ENCODE assay signal across 13 cellular contexts in the genomic region with DNA sequence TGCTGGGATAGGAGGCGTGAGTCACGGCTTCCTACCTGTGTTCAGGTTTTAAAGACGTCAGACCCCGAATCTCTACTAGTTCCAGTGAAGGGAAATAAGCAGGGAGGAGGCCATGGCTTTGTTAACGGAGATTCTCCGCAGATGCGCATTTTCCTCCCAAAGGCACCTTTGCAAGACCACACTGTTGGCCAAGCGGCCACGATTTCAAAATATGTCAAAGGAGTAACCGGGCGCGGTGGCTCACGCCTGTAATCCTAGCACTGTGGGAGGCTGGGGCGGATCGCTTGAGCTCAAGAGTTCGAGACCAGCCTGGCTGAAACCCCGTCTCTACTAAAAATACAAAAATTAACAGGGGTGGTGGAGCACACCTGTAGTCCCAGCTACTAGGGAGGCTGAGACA. TPM values are rescaled to one million over a fixed set of nuclear protein-coding genes. Genes with fewer than 3 reads are reported as not detected.
DNase-seq lines count a peak whose midpoint lies in the region; ATAC-seq and TF ChIP-seq lines count a peak whose summit lies in the region.
"Had no signal": no experiment of that assay in that cellular context is flagged by ENCODE, and none has a peak within 500 bp of the region (broad histone marks: within the 10 kb centered on the region; RNA-seq: fewer than 3 reads in every experiment).

No MANE protein-coding gene starts in this region.

- no peak overlapping the region for H3K27ac Mint-ChIP-seq in T-helper 1 cell treated with Interleukin-12 subunit alpha and Interleukin-12 subunit beta and Interleukin-4 antibody, amounts not matched to agents 30 μg/mL and 1 μg/mL, for 36 hours
- no peak overlapping the region for H3K27ac Mint-ChIP-seq in Caco-2 (ENCODE audit: unreplicated experiment)
- no peak overlapping the region for H3K27ac Mint-ChIP-seq in activated naive CD8-positive, alpha-beta T cell treated with anti-CD3 and anti-CD28 coated beads, Interleukin-2, amount 10 ng/mL, durations not matched to agents 7 days and 5 days
- H3K27ac Mint-ChIP-seq in natural killer cell treated with Interleukin-12 subunit alpha and Interleukin-12 subunit beta and Interleukin-15 and Interleukin-18, amount 100 ng/mL, for 72 hours, result no peak overlapping the region

- H3K4me3 ChIP-seq in Caco-2 (ENCODE audit: low read depth, low read length) (no peak overlapping the region), HAP-1 (no peak overlapping the region)

- CTCF ChIA-PET in Caco-2 (lab: Charles Lee), result interaction anchor here (0.9 to 1.3 kb wide), 3 partner anchors 104 to 327 kb away, joined by 4 to 7 read pairs (median 6); no protein-coding TSS in a partner anchor

- no peaks in the 10 kb centered on the region for H3K27me3 Mint-ChIP-seq in T-helper 1 cell treated with Interleukin-12 subunit alpha and Interleukin-12 subunit beta and Interleukin-4 antibody, amounts not matched to agents 30 μg/mL and 1 μg/mL, for 36 hours (ENCODE audit: low read depth)
- H3K27me3 Mint-ChIP-seq in Caco-2 (ENCODE audit: insufficient read depth, unreplicated experiment), result no peaks in the 10 kb centered on the region
- no peaks in the 10 kb centered on the region for H3K27me3 Mint-ChIP-seq in activated naive CD8-positive, alpha-beta T cell treated with anti-CD3 and anti-CD28 coated beads, Interleukin-2, amount 10 ng/mL, durations not matched to agents 7 days and 5 days
- no peaks in the 10 kb centered on the region for H3K27me3 Mint-ChIP-seq in natural killer cell treated with Interleukin-12 subunit alpha and Interleukin-12 subunit beta and Interleukin-15 and Interleukin-18, amount 100 ng/mL, for 72 hours

- H3K9me3 ChIP-seq in Caco-2 (peaks cover 9% of the 10 kb centered on the region; the same call in 1 of the 2 replicates), HAP-1 (peaks cover 3% of the 10 kb centered on the region; the same call in 1 of the 2 replicates)
- H3K9me3 ChIP-seq: thyroid gland had no signal

- H3K36me3 ChIP-seq in Caco-2 (ENCODE audit: control insufficient read depth, insufficient read depth, low read length), result no peaks in the 10 kb centered on the region
- H3K36me3 ChIP-seq in HAP-1 (replicated peaks), result no peaks in the 10 kb centered on the region
- H3K36me3 ChIP-seq: Peyer's patch, thyroid gland had no signal

- DNase-seq in T-helper 1 cell, result no peak
- no peak for DNase-seq in Caco-2
- DNase-seq in activated naive CD8-positive, alpha-beta T cell treated with anti-CD3 and anti-CD28 coated beads, Interleukin-2, amount 10 ng/mL, durations not matched to agents 7 days and 5 days, result no peak
- no peak for DNase-seq in natural killer cell treated with Interleukin-12 subunit alpha and Interleukin-12 subunit beta and Interleukin-15 and Interleukin-18, amount 100 ng/mL, for 72 hours (ENCODE audit: low spot score)
- DNase-seq in NCI-H748 treated with DMSO at 0.1 percent for 48 hours (lab: John Stamatoyannopoulos, UW), result no peak
- no peak for DNase-seq in HAP-1 (ENCODE audit: low spot score in 2 of 2)
- DNase-seq in GDM1 (lab: John Stamatoyannopoulos, UW), result no peak
- DNase-seq: NCI-H1436 had no signal

- H3K4me3 Mint-ChIP-seq in T-helper 1 cell treated with Interleukin-12 subunit alpha and Interleukin-12 subunit beta and Interleukin-4 antibody, amounts not matched to agents 30 μg/mL and 1 μg/mL, for 36 hours, result peak overlapping the region; percentile 97
- H3K4me3 Mint-ChIP-seq in Caco-2 (ENCODE audit: unreplicated experiment), result peak overlapping the region; percentile 91
- H3K4me3 Mint-ChIP-seq in activated naive CD8-positive, alpha-beta T cell treated with anti-CD3 and anti-CD28 coated beads, Interleukin-2, amount 10 ng/mL, durations not matched to agents 7 days and 5 days, result peak overlapping the region; percentile 95
- H3K4me3 Mint-ChIP-seq in natural killer cell treated with Interleukin-12 subunit alpha and Interleukin-12 subunit beta and Interleukin-15 and Interleukin-18, amount 100 ng/mL, for 72 hours, result peak overlapping the region; percentile 99

- no peak for ATAC-seq in activated naive CD8-positive, alpha-beta T cell treated with anti-CD3 and anti-CD28 coated beads, Interleukin-2, amount 10 ng/mL, durations not matched to agents 7 days and 5 days (ENCODE audit: low read depth)
- no peak for ATAC-seq in natural killer cell treated with Interleukin-12 subunit alpha and Interleukin-12 subunit beta and Interleukin-15 and Interleukin-18, amount 100 ng/mL, for 72 hours

- BruUV-seq in Caco-2 (replicated peaks; lab: Mats Ljungman, UMichigan), result no TSS peak

- H3K36me3 Mint-ChIP-seq in T-helper 1 cell treated with Interleukin-12 subunit alpha and Interleukin-12 subunit beta and Interleukin-4 antibody, amounts not matched to agents 30 μg/mL and 1 μg/mL, for 36 hours (ENCODE audit: low read depth), result peaks cover 3% of the 10 kb centered on the region
- H3K36me3 Mint-ChIP-seq in Caco-2 (ENCODE audit: insufficient read depth, unreplicated experiment), result no peaks in the 10 kb centered on the region
- peaks cover 9% of the 10 kb centered on the region for H3K36me3 Mint-ChIP-seq in activated naive CD8-positive, alpha-beta T cell treated with anti-CD3 and anti-CD28 coated beads, Interleukin-2, amount 10 ng/mL, durations not matched to agents 7 days and 5 days
- H3K36me3 Mint-ChIP-seq in natural killer cell treated with Interleukin-12 subunit alpha and Interleukin-12 subunit beta and Interleukin-15 and Interleukin-18, amount 100 ng/mL, for 72 hours, result no peaks in the 10 kb centered on the region

- H3K4me1 Mint-ChIP-seq in T-helper 1 cell treated with Interleukin-12 subunit alpha and Interleukin-12 subunit beta and Interleukin-4 antibody, amounts not matched to agents 30 μg/mL and 1 μg/mL, for 36 hours (ENCODE audit: low read depth), result peaks cover 17% of the 10 kb centered on the region
- H3K4me1 Mint-ChIP-seq in Caco-2 (ENCODE audit: low read depth, unreplicated experiment), result peaks cover 8% of the 10 kb centered on the region
- peaks cover 15% of the 10 kb centered on the region for H3K4me1 Mint-ChIP-seq in activated naive CD8-positive, alpha-beta T cell treated with anti-CD3 and anti-CD28 coated beads, Interleukin-2, amount 10 ng/mL, durations not matched to agents 7 days and 5 days
- H3K4me1 Mint-ChIP-seq in natural killer cell treated with Interleukin-12 subunit alpha and Interleukin-12 subunit beta and Interleukin-15 and Interleukin-18, amount 100 ng/mL, for 72 hours (ENCODE audit: low read depth in 2 of 2), result peaks cover 15 to 18% of the 10 kb centered on the region in 2 donors

- in situ Hi-C loops in HAP-1 (cut with MboI; ENCODE audit: low sequenced_read_pairs), result no loop called here

- TF ChIP-seq CTCF in Caco-2 (IDR thresholded peaks at IDR 0.05; ENCODE audit: insufficient read depth in 1 of 2, low read depth in 1 of 2, low read length in 1 of 2, severe bottlenecking in 1 of 2, unreplicated experiment in 1 of 2), result no peak

- H3K9me3 Mint-ChIP-seq in T-helper 1 cell treated with Interleukin-12 subunit alpha and Interleukin-12 subunit beta and Interleukin-4 antibody, amounts not matched to agents 30 μg/mL and 1 μg/mL, for 36 hours, result peaks cover 21% of the 10 kb centered on the region
- H3K9me3 Mint-ChIP-seq in Caco-2 (ENCODE audit: unreplicated experiment), result no peaks in the 10 kb centered on the region
- peaks cover 4% of the 10 kb centered on the region for H3K9me3 Mint-ChIP-seq in activated naive CD8-positive, alpha-beta T cell treated with anti-CD3 and anti-CD28 coated beads, Interleukin-2, amount 10 ng/mL, durations not matched to agents 7 days and 5 days
- H3K9me3 Mint-ChIP-seq in natural killer cell treated with Interleukin-12 subunit alpha and Interleukin-12 subunit beta and Interleukin-15 and Interleukin-18, amount 100 ng/mL, for 72 hours, result no peaks in the 10 kb centered on the region

- POLR2A ChIA-PET in Caco-2 (lab: Charles Lee), result interaction anchor here (0.6 kb wide), 2 partner anchors 101 to 176 kb away, joined by 4 to 6 read pairs; partner anchors contain the start of gene ZNF136
- POLR2A ChIA-PET in activated naive CD8-positive, alpha-beta T cell treated with anti-CD3 and anti-CD28 coated beads, Interleukin-2, amount 10 ng/mL, durations not matched to agents 7 days and 5 days (lab: Charles Lee), result interaction anchor here (0.6 to 3.1 kb wide), 7 partner anchors 18 to 621 kb away, joined by 3 to 69 read pairs (median 8); partner anchors contain the start of genes ZNF20, ZNF563, ZNF700 and ZNF763

- H3K27me3 ChIP-seq in Caco-2 (replicated peaks; ENCODE audit: control insufficient read depth, insufficient read depth, low read length), result no peaks in the 10 kb centered on the region
- H3K27me3 ChIP-seq in HAP-1 (ENCODE audit: low read depth), result no peaks in the 10 kb centered on the region
- H3K27me3 ChIP-seq: foreskin keratinocyte, Peyer's patch, thyroid gland had no signal

- intact Hi-C loops in Caco-2 (cut with micrococcal nuclease; ENCODE audit: unreplicated experiment), result no loop called here

- H3K4me1 ChIP-seq in Caco-2 (no peaks in the 10 kb centered on the region), HAP-1 (no peaks in the 10 kb centered on the region)
- H3K4me1 ChIP-seq: foreskin keratinocyte, Peyer's patch, thyroid gland had no signal

RNA-seq across cellular contexts. Expression of gene ZNF763, which starts 21.9 kb away (rescaled TPM):
- total RNA-seq in Caco-2 (2022), result 0.84 and 2.7 TPM in 2 replicates
- total RNA-seq in activated naive CD8-positive, alpha-beta T cell treated with anti-CD3 and anti-CD28 coated beads, Interleukin-2, amount 10 ng/mL, durations not matched to agents 7 days and 5 days, result 1 to 10 TPM; 5.2 to 6.1 TPM
- 1 to 10 TPM; 2.9 to 4.0 TPM for total RNA-seq in natural killer cell treated with Interleukin-12 subunit alpha and Interleukin-12 subunit beta and Interleukin-15 and Interleukin-18, amount 100 ng/mL, for 72 hours
- total RNA-seq: Daoy had no signal

RNA-seq across cellular contexts. Expression of gene ZNF433, which starts 48.7 kb away (rescaled TPM):
- 0.75 and 1.3 TPM in 2 replicates for total RNA-seq in Caco-2 (2022)
- 1 to 10 TPM; 1.5 to 1.8 TPM for total RNA-seq in activated naive CD8-positive, alpha-beta T cell treated with anti-CD3 and anti-CD28 coated beads, Interleukin-2, amount 10 ng/mL, durations not matched to agents 7 days and 5 days
- total RNA-seq in natural killer cell treated with Interleukin-12 subunit alpha and Interleukin-12 subunit beta and Interleukin-15 and Interleukin-18, amount 100 ng/mL, for 72 hours, result 1 to 10 TPM; 3.7 TPM
